In genomic region chr9:92713528-92713927, GRCh38 we compare ENCODE assay signal across 17 cellular contexts. TPM values are rescaled to one million over a fixed set of nuclear protein-coding genes. Genes with fewer than 3 reads are reported as not detected.
A peak's percentile ranks its signal among the peaks of the same experiment; 100 is the strongest.
DNase-seq lines count a peak whose midpoint lies in the region; ATAC-seq and TF ChIP-seq lines count a peak whose summit lies in the region.
"Had no signal": no experiment of that assay in that cellular context is flagged by ENCODE, and none has a peak within 500 bp of the region (broad histone marks: within the 10 kb centered on the region; RNA-seq: fewer than 3 reads in every experiment).

No MANE protein-coding gene starts in this region.

- no peak for DNase-seq in activated T-cell treated with anti-CD3 and anti-CD28 coated beads, Interleukin-2, amount 50 U/mL, for 24 hours
- DNase-seq in activated T-cell treated with anti-CD3 and anti-CD28 coated beads for 4 hours (no peak), trophoblast cell (no peak), HEK293T (ENCODE audit: extremely low spot score) (no peak), Peyer's patch (no peak), HAP-1 (ENCODE audit: low spot score in 2 of 2) (no peak)
- DNase-seq in CD8-positive, alpha-beta memory T cell, result no peak
- DNase-seq: Caco-2, DMS53, NCI-H1417 treated with DMSO at 0.1 percent for 48 hours, NCI-H2029 treated with DMSO at 0.1 percent for 48 hours, NCI-H510A, NCI-H82, SIG-M5 had no signal

- H3K9me3 ChIP-seq in CD8-positive, alpha-beta memory T cell (ENCODE audit: low read length), result no peaks in the 10 kb centered on the region
- peaks cover 2% of the 10 kb centered on the region for H3K9me3 ChIP-seq in trophoblast cell (ENCODE audit: insufficient read depth, low read depth, low read length)
- no peaks in the 10 kb centered on the region for H3K9me3 ChIP-seq in Peyer's patch
- H3K9me3 ChIP-seq in HAP-1, result no peaks in the 10 kb centered on the region
- H3K9me3 ChIP-seq: Caco-2 had no signal

- no peaks in the 10 kb centered on the region for H3K27me3 Mint-ChIP-seq in activated T-cell treated with anti-CD3 and anti-CD28 coated beads, Interleukin-2, amount 50 U/mL, for 24 hours
- H3K27me3 Mint-ChIP-seq in CD8-positive, alpha-beta memory T cell, result no peaks in the 10 kb centered on the region
- no peaks in the 10 kb centered on the region for H3K27me3 Mint-ChIP-seq in activated T-helper 17 cell treated with anti-CD3 and anti-CD28 coated beads, Interleukin-2, amount 50 U/mL, for 72 hours
- H3K27me3 Mint-ChIP-seq: IgD-negative memory B cell had no signal

- no peak overlapping the region for H2BK120ac ChIP-seq in trophoblast cell (ENCODE audit: insufficient read depth, low read length, poor library complexity)

- peak overlapping the region; percentile 16 for H3K27ac Mint-ChIP-seq in activated T-cell treated with anti-CD3 and anti-CD28 coated beads, Interleukin-2, amount 50 U/mL, for 24 hours
- peak overlapping the region in 6 of 8 donors; percentile 17 to 80 (median 43) for H3K27ac Mint-ChIP-seq in CD8-positive, alpha-beta memory T cell
- peak overlapping the region; percentile 91 for H3K27ac Mint-ChIP-seq in activated T-helper 17 cell treated with anti-CD3 and anti-CD28 coated beads, Interleukin-2, amount 50 U/mL, for 72 hours

- no peak overlapping the region for H3K4me2 ChIP-seq in trophoblast cell (ENCODE audit: low read length)

- H4K8ac ChIP-seq in trophoblast cell (ENCODE audit: low read depth, low read length), result no peak overlapping the region

- H2AFZ ChIP-seq in trophoblast cell (ENCODE audit: insufficient read depth, low read length, poor library complexity), result no peak overlapping the region

- no peak overlapping the region for H3K14ac ChIP-seq in trophoblast cell (ENCODE audit: low read length)

- peaks cover 23% of the 10 kb centered on the region for H3K4me1 Mint-ChIP-seq in activated T-cell treated with anti-CD3 and anti-CD28 coated beads, Interleukin-2, amount 50 U/mL, for 24 hours (ENCODE audit: low read depth)
- peaks cover 21 to 35% (median 29%) of the 10 kb centered on the region in 3 donors for H3K4me1 Mint-ChIP-seq in CD8-positive, alpha-beta memory T cell
- H3K4me1 Mint-ChIP-seq in activated T-helper 17 cell treated with anti-CD3 and anti-CD28 coated beads, Interleukin-2, amount 50 U/mL, for 72 hours, result peaks cover 20% of the 10 kb centered on the region

- no peaks in the 10 kb centered on the region for H3K79me1 ChIP-seq in trophoblast cell (ENCODE audit: low read length)

- H2BK12ac ChIP-seq in trophoblast cell (ENCODE audit: low read length), result no peak overlapping the region

- TF ChIP-seq POLR2A in Peyer's patch (IDR thresholded peaks at IDR 0.05), result no peak

- WGBS in trophoblast cell (ENCODE audit: extremely low coverage, insufficient coverage, insufficient read length), result no CpG with 5 or more reads among the region's 15 CpGs

- CTCF ChIA-PET in CD8-positive, alpha-beta memory T cell (lab: Charles Lee), result interaction anchor here (1.1 to 6.8 kb wide), 3 partner anchors 43 to 77 kb away, joined by 3 to 41 read pairs (median 4); no protein-coding TSS in a partner anchor
- CTCF ChIA-PET in HEK293T (lab: Yijun Ruan, JAX), result interaction anchor here (0.6 to 0.8 kb wide), 2 partner anchors 46 to 78 kb away, joined by 3 to 4 read pairs; no protein-coding TSS in a partner anchor

- H2BK5ac ChIP-seq in trophoblast cell (ENCODE audit: low read depth, low read length, poor library complexity), result no peak overlapping the region

- peaks cover 88% of the 10 kb centered on the region for H3K36me3 Mint-ChIP-seq in activated T-cell treated with anti-CD3 and anti-CD28 coated beads, Interleukin-2, amount 50 U/mL, for 24 hours (ENCODE audit: low read depth)
- H3K36me3 Mint-ChIP-seq in CD8-positive, alpha-beta memory T cell, result peaks cover 0 to 74% (median 14%) of the 10 kb centered on the region in 3 donors
- peaks cover 66% of the 10 kb centered on the region for H3K36me3 Mint-ChIP-seq in activated T-helper 17 cell treated with anti-CD3 and anti-CD28 coated beads, Interleukin-2, amount 50 U/mL, for 72 hours (ENCODE audit: low read depth)

- no peak for TF ChIP-seq CTCF in Peyer's patch (IDR thresholded peaks at IDR 0.05)

- H3K18ac ChIP-seq in trophoblast cell (ENCODE audit: low read length), result peak overlapping the region; percentile 1

- H3K23ac ChIP-seq in trophoblast cell (ENCODE audit: low read length), result no peak overlapping the region

- POLR2A ChIA-PET in CD8-positive, alpha-beta memory T cell (lab: Charles Lee), result no interaction called here
- POLR2A ChIA-PET in HEK293T (lab: Yijun Ruan, JAX), result no interaction called here

- no peak overlapping the region for H3K4ac ChIP-seq in trophoblast cell (ENCODE audit: low read depth, low read length)

- H3K9ac ChIP-seq in trophoblast cell (ENCODE audit: low read length), result no peak overlapping the region

- in situ Hi-C loops in HAP-1 (cut with MboI; ENCODE audit: low sequenced_read_pairs), result no loop called here

- no peak overlapping the region for H4K12ac ChIP-seq in trophoblast cell (ENCODE audit: low read depth, low read length)

- H3K9me3 Mint-ChIP-seq in activated T-cell treated with anti-CD3 and anti-CD28 coated beads, Interleukin-2, amount 50 U/mL, for 24 hours, result no peaks in the 10 kb centered on the region
- no peaks in the 10 kb centered on the region for H3K9me3 Mint-ChIP-seq in CD8-positive, alpha-beta memory T cell
- H3K9me3 Mint-ChIP-seq in activated T-helper 17 cell treated with anti-CD3 and anti-CD28 coated beads, Interleukin-2, amount 50 U/mL, for 72 hours, result no peaks in the 10 kb centered on the region
- H3K9me3 Mint-ChIP-seq: IgD-negative memory B cell had no signal

- H3K4me3 Mint-ChIP-seq in activated T-cell treated with anti-CD3 and anti-CD28 coated beads, Interleukin-2, amount 50 U/mL, for 24 hours, result no peak overlapping the region
- no peak overlapping the region for H3K4me3 Mint-ChIP-seq in CD8-positive, alpha-beta memory T cell
- H3K4me3 Mint-ChIP-seq in activated T-helper 17 cell treated with anti-CD3 and anti-CD28 coated beads, Interleukin-2, amount 50 U/mL, for 72 hours, result no peak overlapping the region

- no peak for ATAC-seq in activated T-helper 17 cell treated with anti-CD3 and anti-CD28 coated beads, Interleukin-2, amount 50 U/mL, for 72 hours (replicated peaks)
- ATAC-seq: HCT116 had no signal

- no peaks in the 10 kb centered on the region for H3K27me3 ChIP-seq in CD8-positive, alpha-beta memory T cell (ENCODE audit: insufficient read depth, low read length, poor library complexity, severe bottlenecking)
- H3K27me3 ChIP-seq in trophoblast cell (ENCODE audit: insufficient read depth, low read length) (no peaks in the 10 kb centered on the region), Peyer's patch (no peaks in the 10 kb centered on the region), HAP-1 (ENCODE audit: low read depth) (no peaks in the 10 kb centered on the region)

- no peak overlapping the region for H2AK5ac ChIP-seq in trophoblast cell (ENCODE audit: low read length)

- H3K36me3 ChIP-seq in CD8-positive, alpha-beta memory T cell (ENCODE audit: insufficient read depth, low read length), result peaks cover 35% of the 10 kb centered on the region
- H3K36me3 ChIP-seq in trophoblast cell (ENCODE audit: control insufficient read depth in 1 of 2, insufficient read depth in 2 of 2, low read length in 2 of 2) (peaks cover 72 to 75% of the 10 kb centered on the region in 2 experiments), Peyer's patch (peaks cover 0 to 53% (median 0%) of the 10 kb centered on the region in 3 donors), HAP-1 (replicated peaks) (peaks cover 65% of the 10 kb centered on the region)

- no peak overlapping the region for H3K4me3 ChIP-seq in CD8-positive, alpha-beta memory T cell (ENCODE audit: low read length)
- no peak overlapping the region for H3K4me3 ChIP-seq in trophoblast cell (ENCODE audit: low read depth, low read length)
- H3K4me3 ChIP-seq in Peyer's patch, result no peak overlapping the region
- no peak overlapping the region for H3K4me3 ChIP-seq in HAP-1

- no peak overlapping the region for H3K27ac ChIP-seq in CD8-positive, alpha-beta memory T cell (ENCODE audit: low read depth, low read length)
- H3K27ac ChIP-seq in trophoblast cell (ENCODE audit: low read depth, low read length) (no peak overlapping the region), Peyer's patch (no peak overlapping the region)

- H3K79me2 ChIP-seq in trophoblast cell (ENCODE audit: control insufficient read depth, insufficient read depth, low read length, poor library complexity), result no peaks in the 10 kb centered on the region

- no peak overlapping the region for H4K91ac ChIP-seq in trophoblast cell (ENCODE audit: low read depth, low read length)

- H3K4me1 ChIP-seq in CD8-positive, alpha-beta memory T cell (ENCODE audit: insufficient read depth, low read length), result peaks cover 22% of the 10 kb centered on the region
- H3K4me1 ChIP-seq in trophoblast cell (ENCODE audit: control insufficient read depth in 1 of 2, insufficient read depth in 2 of 2, low read length in 2 of 2), result no peaks in the 10 kb centered on the region
- H3K4me1 ChIP-seq in Peyer's patch, result peaks cover 0 to 8% (median 4%) of the 10 kb centered on the region in 4 donors
- H3K4me1 ChIP-seq in HAP-1, result no peaks in the 10 kb centered on the region
- H3K4me1 ChIP-seq: Caco-2 had no signal

TF ChIP-seq in HEK293T, 16 proteins besides CTCF, POLR2A, EP300 and RAD21 (continues in another document):
- no peak for TF ChIP-seq FOXK2 (IDR thresholded peaks at IDR 0.05)
- TF ChIP-seq TARDBP (IDR thresholded peaks at IDR 0.05), result no peak
- TF ChIP-seq ELF4 (IDR thresholded peaks at IDR 0.05), result no peak
- no peak for TF ChIP-seq SUZ12 (IDR thresholded peaks at IDR 0.05)
- TF ChIP-seq FOXM1 (IDR thresholded peaks at IDR 0.05; ENCODE audit: borderline replicate concordance), result no peak
- TF ChIP-seq ARNT (IDR thresholded peaks at IDR 0.05), result no peak
- no peak for TF ChIP-seq CTBP1 (IDR thresholded peaks at IDR 0.05; ENCODE audit: borderline replicate concordance)
- no peak for TF ChIP-seq FOXA1 (IDR thresholded peaks at IDR 0.05)
- TF ChIP-seq NFRKB (IDR thresholded peaks at IDR 0.05), result no peak
- TF ChIP-seq ZNF384 (IDR thresholded peaks at IDR 0.05), result no peak
- TF ChIP-seq SP1 (IDR thresholded peaks at IDR 0.05), result no peak
- no peak for TF ChIP-seq L3MBTL2 (conservative IDR thresholded peaks at IDR 0.05)
- no peak for TF ChIP-seq HDGF (IDR thresholded peaks at IDR 0.05; ENCODE audit: borderline replicate concordance)
- TF ChIP-seq BHLHE40 (IDR thresholded peaks at IDR 0.05; ENCODE audit: borderline replicate concordance), result no peak

RNA-seq across cellular contexts. Expression of gene IPPK, which starts 43.6 kb away (rescaled TPM):
- 10 to 100 TPM; 13.5 to 13.7 TPM for total RNA-seq in CD8-positive, alpha-beta memory T cell
- 9.2 TPM for polyA plus RNA-seq in CD8-positive, alpha-beta memory T cell
- total RNA-seq in activated T-helper 17 cell treated with anti-CD3 and anti-CD28 coated beads, Interleukin-2, amount 50 U/mL, for 72 hours, result 10 to 100 TPM; 15.1 to 18.1 TPM
- polyA plus RNA-seq in trophoblast cell (2013), result 7.8 and 8.4 TPM in 2 replicates
- total RNA-seq in Peyer's patch, result 10 to 100 TPM in 2 of 4 donors, 1 to 10 TPM in 2; 6.3 to 15.7 (median 10.1) TPM

RNA-seq across cellular contexts. Expression of gene BICD2, which starts 51.1 kb away (rescaled TPM):
- 10 to 100 TPM; 26.7 to 27.1 TPM for total RNA-seq in CD8-positive, alpha-beta memory T cell
- 18.6 TPM for polyA plus RNA-seq in CD8-positive, alpha-beta memory T cell
- total RNA-seq in activated T-helper 17 cell treated with anti-CD3 and anti-CD28 coated beads, Interleukin-2, amount 50 U/mL, for 72 hours, result 10 to 100 TPM; 14.2 to 24.9 TPM
- 25.7 and 26.4 TPM in 2 replicates for polyA plus RNA-seq in trophoblast cell (2013)
- total RNA-seq in Peyer's patch, result 10 to 100 TPM in 2 of 4 donors, 1 to 10 TPM in 2; 4.2 to 41.3 (median 8.8) TPM

Comparison
In these comparisons a context has a peak if more than half of its experiments do, and no peak if none do; other contexts are left out.
1. H3K27ac Mint-ChIP-seq: peak in every context shown above with its lines; median percentile 91 in activated T-helper 17 cell treated with anti-CD3 and anti-CD28 coated beads, Interleukin-2, amount 50 U/mL, for 72 hours; 43 in CD8-positive, alpha-beta memory T cell; 16 in activated T-cell treated with anti-CD3 and anti-CD28 coated beads, Interleukin-2, amount 50 U/mL, for 24 hours.